10 cellular contexts compared by ENCODE assay signal in genomic region chr22:31250740-31251330, GRCh38. TPM values are rescaled to one million over a fixed set of nuclear protein-coding genes. Genes with fewer than 3 reads are reported as not detected.
DNase-seq lines count a peak whose midpoint lies in the region; ATAC-seq and TF ChIP-seq lines count a peak whose summit lies in the region.
"Had no signal": no experiment of that assay in that cellular context is flagged by ENCODE, and none has a peak within 500 bp of the region (broad histone marks: within the 10 kb centered on the region; RNA-seq: fewer than 3 reads in every experiment).

No MANE protein-coding gene starts in this region.

- no peak for TF ChIP-seq POLR2A in breast epithelium (IDR thresholded peaks at IDR 0.05)

- H3K9ac ChIP-seq in smooth muscle cell (ENCODE audit: low read depth), result peak overlapping the region; percentile 73

- H3K27me3 ChIP-seq in breast epithelium, result no peaks in the 10 kb centered on the region
- no peaks in the 10 kb centered on the region for H3K27me3 ChIP-seq in smooth muscle cell (ENCODE audit: low read depth)

- H3K9me3 ChIP-seq in breast epithelium (no peaks in the 10 kb centered on the region), smooth muscle cell (replicated peaks; ENCODE audit: low read depth) (no peaks in the 10 kb centered on the region)

- H3F3A ChIP-seq in smooth muscle cell (ENCODE audit: low read depth), result peaks cover 12% of the 10 kb centered on the region

- H3K4me3 ChIP-seq in breast epithelium (peak overlapping the region in 2 of 3 donors; percentile 76 to 79), smooth muscle cell (peak overlapping the region; percentile 60)

- H3K36me3 ChIP-seq in breast epithelium, result no peaks in the 10 kb centered on the region
- H3K36me3 ChIP-seq in smooth muscle cell (ENCODE audit: low read depth), result no peaks in the 10 kb centered on the region

- H3K4me2 ChIP-seq in smooth muscle cell, result peak overlapping the region; percentile 93

- H3K4me1 ChIP-seq in breast epithelium (peaks cover 0 to 39% of the 10 kb centered on the region in 2 donors), smooth muscle cell (ENCODE audit: low read depth) (peaks cover 28% of the 10 kb centered on the region)

- TF ChIP-seq CTCF in breast epithelium (IDR thresholded peaks at IDR 0.05) (no peak), smooth muscle cell (IDR thresholded peaks at IDR 0.05; ENCODE audit: borderline replicate concordance, insufficient read depth, poor library complexity, severe bottlenecking) (no peak)

- WGBS in smooth muscle cell (ENCODE audit: low lambda C conversion rate), result 30% methylated on average over 4 of the region's 4 CpGs

- H4K20me1 ChIP-seq in smooth muscle cell (ENCODE audit: low read depth), result peaks cover 61% of the 10 kb centered on the region

- intact Hi-C loops in breast epithelium (cut with DNase I; ENCODE audit: low total_unique reads), result no loop called here

- no peak overlapping the region for H2AFZ ChIP-seq in smooth muscle cell (ENCODE audit: low read depth)

- H3K27ac ChIP-seq in breast epithelium, result peak overlapping the region; percentile 88 to 98
- peak overlapping the region; percentile 92 for H3K27ac ChIP-seq in smooth muscle cell (ENCODE audit: low read depth)

- H3K79me2 ChIP-seq in smooth muscle cell (ENCODE audit: low read depth), result peaks cover 73% of the 10 kb centered on the region

- DNase-seq in LoVo (ENCODE audit: low spot score) (peak; percentile 65), breast epithelium (ENCODE audit: low spot score in 2 of 2) (peak in 1 of 2 donors; percentile 80), left lobe of liver (ENCODE audit: low spot score) (no peak), smooth muscle cell (lab: John Stamatoyannopoulos, UW; ENCODE audit: unreplicated experiment) (no peak), NCI-H1930 (lab: John Stamatoyannopoulos, UW) (no peak), GM19240 (ENCODE audit: insufficient read length, low spot score) (no peak)
- DNase-seq: activated CD8-positive, alpha-beta memory T cell treated with anti-CD3 and anti-CD28 coated beads for 24 hours; activated naive CD8-positive, alpha-beta T cell treated with anti-CD3 and anti-CD28 coated beads, Interleukin-2, amount 10 ng/mL, durations not matched to agents 7 days and 5 days had no signal

- ATAC-seq in left lobe of liver (peak; percentile 38), HG02938 (IDR thresholded peaks at IDR 0.05; ENCODE audit: unreplicated experiment) (no peak), HG02870 (IDR thresholded peaks at IDR 0.05; ENCODE audit: unreplicated experiment) (no peak)

RNA-seq across cellular contexts. Expression of gene LIMK2, which starts 38.7 kb away (rescaled TPM):
- total RNA-seq in breast epithelium (100 to 1,000 TPM in 2 of 3 donors, 1 to 10 TPM in 1; 6.9 to 146 (median 135) TPM), left lobe of liver (7.3 TPM), smooth muscle cell (126 and 147 TPM in 2 replicates)
- polyA plus RNA-seq in smooth muscle cell, result 85.7 and 141 TPM in 2 replicates

RNA-seq across cellular contexts. Expression of gene PIK3IP1, which starts 41.5 kb away (rescaled TPM):
- total RNA-seq in breast epithelium (100 to 1,000 TPM in 1 of 3 donors, 10 to 100 TPM in 2; 43.3 to 109 (median 72.5) TPM), left lobe of liver (3.2 TPM), smooth muscle cell (12.6 and 16.9 TPM in 2 replicates)
- polyA plus RNA-seq in smooth muscle cell, result 20.2 and 26.3 TPM in 2 replicates
